Comparison of ENCODE assay signal across 29 cellular contexts in the genomic region with DNA sequence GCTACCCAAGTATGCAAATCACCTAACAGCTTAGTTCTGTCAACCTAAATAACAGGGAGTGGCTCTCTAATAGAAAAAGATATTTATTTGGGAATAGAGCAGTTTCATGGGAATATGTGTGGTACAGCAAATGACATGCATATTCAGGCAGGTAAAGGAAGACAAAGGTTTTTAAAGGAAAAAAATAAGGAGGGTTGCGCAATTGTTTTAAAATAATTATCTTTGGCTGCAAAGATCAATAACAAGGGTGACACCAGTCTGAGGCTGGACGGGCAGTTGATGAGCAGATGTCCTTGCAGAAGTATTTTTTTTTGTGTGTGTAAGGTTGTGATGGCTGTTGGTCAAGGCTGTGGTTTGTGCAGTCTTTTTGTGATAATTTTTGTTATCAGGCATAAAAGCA.
"Had no signal": no experiment of that assay in that cellular context is flagged by ENCODE, and none has a peak within 500 bp of the region (broad histone marks: within the 10 kb centered on the region; RNA-seq: fewer than 3 reads in every experiment).

No MANE protein-coding gene starts in this region.

- H3K27me3 ChIP-seq: esophagus muscularis mucosa, right atrium auricular region, suprapubic skin, vagina had no signal

- H3K36me3 Mint-ChIP-seq: immature natural killer cell, mesothelial cell of epicardium, naive B cell had no signal

- DNase-seq: dermis blood vessel endothelial cell; effector memory CD4-positive, alpha-beta T cell; foreskin melanocyte; hypothalamus; immature natural killer cell; islet precursor cell; left ventricle myocardium superior; mucosa of descending colon; naive B cell; nucleus accumbens; stimulated activated CD4-positive, alpha-beta T cell treated with anti-CD3 and anti-CD28 coated beads, Interleukin-12 subunit alpha, Interleukin-12 subunit beta, amount 100 ng/mL, for 4 hours; stimulated activated CD4-positive, alpha-beta T cell treated with anti-CD3 and anti-CD28 coated beads, Interleukin-1b, Interleukin-23, amount 100 ng/mL, for 48 hours; stimulated activated CD4-positive, alpha-beta T cell treated with anti-CD3 and anti-CD28 coated beads, Interleukin-4, amount 100 ng/mL, for 1 hour; stimulated activated CD8-positive, alpha-beta memory T cell treated with anti-CD3 and anti-CD28 coated beads, Interleukin-4, amount 100 ng/mL, for 48 hours; stimulated activated naive CD4-positive, alpha-beta T cell; stimulated activated naive CD8-positive, alpha-beta T cell treated with anti-CD3 and anti-CD28 coated beads, Interleukin-15, amount 100 ng/mL, for 72 hours; trophoblast cell had no signal

- H3K4me1 Mint-ChIP-seq: immature natural killer cell had no signal

- H3K27ac ChIP-seq: coronary artery, esophagus muscularis mucosa, prostate gland, right atrium auricular region, suprapubic skin, vagina had no signal

- H3K4me3 Mint-ChIP-seq: immature natural killer cell; mesothelial cell of epicardium; naive B cell; nephron; stimulated activated naive CD8-positive, alpha-beta T cell treated with anti-CD3 and anti-CD28 coated beads, Interleukin-15, amount 100 ng/mL, for 72 hours had no signal

- H3K9me3 Mint-ChIP-seq: immature natural killer cell; mesothelial cell of epicardium; stimulated activated naive CD8-positive, alpha-beta T cell treated with anti-CD3 and anti-CD28 coated beads, Interleukin-15, amount 100 ng/mL, for 72 hours had no signal

- H3K4me1 ChIP-seq: esophagus muscularis mucosa, prostate gland, right atrium auricular region, suprapubic skin, vagina had no signal

- FAIRE-seq: endothelial cell of umbilical vein had no signal

- ATAC-seq: left ventricle myocardium superior; mucosa of descending colon; sciatic nerve; stimulated activated naive CD8-positive, alpha-beta T cell treated with anti-CD3 and anti-CD28 coated beads, Interleukin-15, amount 100 ng/mL, for 72 hours had no signal

- H3K4me2 ChIP-seq: smooth muscle cell had no signal

- H3K27ac Mint-ChIP-seq: immature natural killer cell; mesothelial cell of epicardium; naive B cell; stimulated activated naive CD8-positive, alpha-beta T cell treated with anti-CD3 and anti-CD28 coated beads, Interleukin-15, amount 100 ng/mL, for 72 hours had no signal

- H3K4me3 ChIP-seq: coronary artery, esophagus muscularis mucosa, lung, mucosa of descending colon, prostate gland, right atrium auricular region, smooth muscle cell, suprapubic skin, vagina had no signal

- H3K9me3 ChIP-seq: esophagus muscularis mucosa, mucosa of descending colon, prostate gland, right atrium auricular region, suprapubic skin, vagina had no signal

- H3K36me3 ChIP-seq: esophagus muscularis mucosa, prostate gland, right atrium auricular region, suprapubic skin, vagina had no signal
